ENCODE assay signal across 19 cellular contexts in genomic region chr2:173612354-173612753, GRCh38.
"Had no signal": no experiment of that assay in that cellular context is flagged by ENCODE, and none has a peak within 500 bp of the region (broad histone marks: within the 10 kb centered on the region; RNA-seq: fewer than 3 reads in every experiment).

No MANE protein-coding gene starts in this region.

- H3K4me1 ChIP-seq: foreskin keratinocyte, lower lobe of right lung, spleen, upper lobe of left lung had no signal

- H3K9me3 ChIP-seq: thoracic aorta, upper lobe of left lung had no signal

- H2AFZ ChIP-seq: hepatocyte had no signal

- DNase-seq: activated CD8-positive, alpha-beta memory T cell treated with anti-CD3 and anti-CD28 coated beads for 24 hours; activated gamma-delta T cell; effector memory CD8-positive, alpha-beta T cell; foreskin keratinocyte; lower lobe of right lung; natural killer cell; nucleus accumbens; retina; spleen; stimulated activated CD4-positive, alpha-beta T cell treated with anti-CD3 and anti-CD28 coated beads, Interleukin-4, amount 100 ng/mL, for 4 hours; upper lobe of left lung had no signal

- FAIRE-seq: keratinocyte, TTC549 had no signal

- H3K27ac Mint-ChIP-seq: activated naive CD8-positive, alpha-beta T cell; effector memory CD8-positive, alpha-beta T cell; natural killer cell; stimulated activated memory B cell treated with anti-CD40 and anti-IgM and Interleukin-4, amounts not matched to agents 10 μg/mL and 1 μg/mL and 100 μg/mL, for 72 hours had no signal

- H3K27ac ChIP-seq: epithelial cell of prostate, foreskin keratinocyte, hepatocyte, lower lobe of right lung, spleen, thoracic aorta, upper lobe of left lung had no signal

- H3K4me2 ChIP-seq: hepatocyte had no signal

- H3K79me2 ChIP-seq: hepatocyte had no signal

- H3K27me3 ChIP-seq: foreskin keratinocyte, hepatocyte, upper lobe of left lung had no signal

- H3K9me3 Mint-ChIP-seq: effector memory CD8-positive, alpha-beta T cell; stimulated activated memory B cell treated with anti-CD40 and anti-IgM and Interleukin-4, amounts not matched to agents 10 μg/mL and 1 μg/mL and 100 μg/mL, for 72 hours had no signal

- H3K4me3 Mint-ChIP-seq: activated naive CD8-positive, alpha-beta T cell; effector memory CD8-positive, alpha-beta T cell; natural killer cell; stimulated activated memory B cell treated with anti-CD40 and anti-IgM and Interleukin-4, amounts not matched to agents 10 μg/mL and 1 μg/mL and 100 μg/mL, for 72 hours had no signal

- H3K36me3 Mint-ChIP-seq: natural killer cell; stimulated activated memory B cell treated with anti-CD40 and anti-IgM and Interleukin-4, amounts not matched to agents 10 μg/mL and 1 μg/mL and 100 μg/mL, for 72 hours had no signal

- ATAC-seq: activated CD4-positive, CD25-positive, alpha-beta regulatory T cell treated with anti-CD3 and anti-CD28 coated beads, Interleukin-2, amount 50 U/mL, for 24 hours; effector memory CD8-positive, alpha-beta T cell; foreskin keratinocyte; lower lobe of right lung; natural killer cell; stimulated activated memory B cell treated with anti-CD40 and anti-IgM and Interleukin-4, amounts not matched to agents 10 μg/mL and 1 μg/mL and 100 μg/mL, for 72 hours had no signal

- H3K4me1 Mint-ChIP-seq: natural killer cell; stimulated activated memory B cell treated with anti-CD40 and anti-IgM and Interleukin-4, amounts not matched to agents 10 μg/mL and 1 μg/mL and 100 μg/mL, for 72 hours had no signal

- H3K36me3 ChIP-seq: lower lobe of right lung, spleen, thoracic aorta, upper lobe of left lung had no signal

- H3K4me3 ChIP-seq: hepatocyte, lower lobe of right lung, spleen, thoracic aorta, upper lobe of left lung had no signal
